Comparison of ENCODE assay signal across 28 cellular contexts in the genomic region with DNA sequence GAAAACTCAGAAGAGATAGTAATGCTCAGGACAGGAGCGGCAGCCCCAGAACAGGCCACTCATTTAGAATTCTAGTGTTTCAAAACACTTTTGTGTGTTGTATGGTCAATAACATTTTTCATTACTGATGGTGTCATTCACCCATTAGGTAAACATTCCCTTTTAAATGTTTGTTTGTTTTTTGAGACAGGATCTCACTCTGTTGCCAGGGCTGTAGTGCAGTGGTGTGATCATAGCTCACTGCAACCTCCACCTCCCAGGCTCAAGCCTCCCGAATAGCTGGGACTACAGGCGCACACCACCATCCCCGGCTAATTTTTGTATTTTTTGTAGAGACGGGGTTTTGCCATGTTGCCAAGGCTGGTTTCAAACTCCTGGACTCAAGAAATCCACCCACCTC.
"Had no signal": no experiment of that assay in that cellular context is flagged by ENCODE, and none has a peak within 500 bp of the region (broad histone marks: within the 10 kb centered on the region; RNA-seq: fewer than 3 reads in every experiment).

No MANE protein-coding gene starts in this region.

- H3K36me3 ChIP-seq: adrenal gland, breast epithelium, SJSA1 had no signal

- H3K27ac ChIP-seq: adrenal gland, body of pancreas, SJSA1 had no signal

- H3K9me3 ChIP-seq: adrenal gland, body of pancreas, breast epithelium, MG63, SJSA1, SK-N-SH had no signal

- H3K4me3 ChIP-seq: adrenal gland, body of pancreas, breast epithelium, MG63, SJSA1 had no signal

- ATAC-seq: activated CD4-positive, alpha-beta T cell treated with anti-CD3 and anti-CD28 coated beads for 36 hours; activated CD8-positive, alpha-beta T cell treated with anti-CD3 and anti-CD28 coated beads, Interleukin-2, amount 10 ng/mL, durations not matched to agents 7 days and 5 days; activated naive CD4-positive, alpha-beta T cell treated with anti-CD3 and anti-CD28 coated beads, Interleukin-2, amount 50 U/mL, for 72 hours; body of pancreas had no signal

- H3K27me3 ChIP-seq: body of pancreas, breast epithelium, MG63, SJSA1 had no signal

- DNase-seq: activated CD4-positive, alpha-beta T cell treated with anti-CD3 and anti-CD28 coated beads for 36 hours; activated CD4-positive, alpha-beta T cell treated with anti-CD3 and anti-CD28 coated beads, Interleukin-2, amount 10 ng/mL, durations not matched to agents 7 days and 5 days; activated CD4-positive, alpha-beta T cell treated with anti-CD3 and anti-CD28 coated beads, Interleukin-2, amount 50 U/mL, for 48 hours; activated CD8-positive, alpha-beta T cell treated with anti-CD3 and anti-CD28 coated beads, Interleukin-2, amount 10 ng/mL, durations not matched to agents 7 days and 5 days; activated gamma-delta T cell treated with Interleukin-2 at 50 U/mL for 16 hours; activated naive CD4-positive, alpha-beta T cell treated with anti-CD3 and anti-CD28 coated beads for 36 hours; activated T-cell treated with anti-CD3 and anti-CD28 coated beads, Interleukin-2, amount 50 U/mL, for 24 hours; adrenal gland; body of pancreas; Kasumi-1; KBM-7; MG63; NCI-H1048; NCI-H1105 treated with DMSO at 0.1 percent for 48 hours; NCI-H1436; NCI-H1694; NCI-H1930; NCI-H2107; NCI-H2171; NCI-H510A; NCI-H526; NCI-H748 treated with DMSO at 0.1 percent for 48 hours; NK-92 treated with Interleukin-12 subunit alpha and Interleukin-12 subunit beta, amount 100 ng/mL, for 24 hours; SHP77 treated with DMSO at 0.1 percent for 48 hours; SK-N-SH had no signal

- H3K9me2 ChIP-seq: SK-N-SH had no signal

- H3K9ac ChIP-seq: SK-N-SH had no signal

- H3K4me1 ChIP-seq: adrenal gland had no signal

- H3K4me2 ChIP-seq: SK-N-SH had no signal
